Comparison of ENCODE assay signal across 19 cellular contexts in genomic region chr1:199725002-199725401, GRCh38.
DNase-seq lines count a peak whose midpoint lies in the region; ATAC-seq and TF ChIP-seq lines count a peak whose summit lies in the region.
"Had no signal": no experiment of that assay in that cellular context is flagged by ENCODE, and none has a peak within 500 bp of the region (broad histone marks: within the 10 kb centered on the region; RNA-seq: fewer than 3 reads in every experiment).

No MANE protein-coding gene starts in this region.

- POLR2A ChIA-PET in GM10248 (lab: Yijun Ruan, JAX) = no interaction called here

- DNase-seq in GM10248 (ENCODE audit: extremely low spot score) (peak; percentile 34), cerebellum (ENCODE audit: low spot score) (no peak), DMS53 treated with DMSO at 0.1 percent for 48 hours (lab: John Stamatoyannopoulos, UW; ENCODE audit: unreplicated experiment) (no peak), D341Med (ENCODE audit: low spot score) (no peak)
- DNase-seq: activated CD4-positive, alpha-beta T cell treated with anti-CD3 and anti-CD28 coated beads for 4 hours; activated T-cell treated with anti-CD3 and anti-CD28 coated beads, Interleukin-2, amount 50 U/mL, for 4 hours; anterior cingulate cortex; cortex of kidney; esophagus squamous epithelium; GF-D8; HCEC 1CT; naive B cell; NCI-H2029; psoas muscle had no signal

- ATAC-seq in GM18870 (IDR thresholded peaks at IDR 0.05; ENCODE audit: unreplicated experiment) = peak; percentile 80
- peak; percentile 90 for ATAC-seq in HG02759 (IDR thresholded peaks at IDR 0.05; ENCODE audit: unreplicated experiment)
- peak; percentile 56 for ATAC-seq in HG03521 (IDR thresholded peaks at IDR 0.05; ENCODE audit: unreplicated experiment)
- ATAC-seq in SK-N-SH treated with all-trans-retinoic acid at 6 μM for 48 hours = no peak
- ATAC-seq: activated T-cell treated with anti-CD3 and anti-CD28 coated beads, Interleukin-2, amount 50 U/mL, for 4 hours; left lobe of liver; psoas muscle had no signal

- TF ChIP-seq CTCF in GM10248 (IDR thresholded peaks at IDR 0.05; ENCODE audit: control extremely low read depth, extremely low read depth, low read depth, missing control alignments) = no peak

- CTCF ChIA-PET in GM10248 (lab: Yijun Ruan, JAX) = interaction anchor here (0.7 to 1.0 kb wide), 2 partner anchors 14 to 45 kb away, joined by 3 read pairs; no protein-coding TSS in a partner anchor

TF ChIP-seq in SK-N-SH treated with all-trans-retinoic acid at 6 μM for 48 hours, 23 proteins besides CTCF, POLR2A, EP300 and RAD21:
- no peak for TF ChIP-seq PPARA (CRISPR knock-in tag; IDR thresholded peaks at IDR 0.05; ENCODE audit: borderline replicate concordance)
- TF ChIP-seq BACH2 (CRISPR knock-in tag; IDR thresholded peaks at IDR 0.05; ENCODE audit: borderline replicate concordance) = no peak
- no peak for TF ChIP-seq CSRNP3 (CRISPR knock-in tag; IDR thresholded peaks at IDR 0.05)
- TF ChIP-seq RARB (CRISPR knock-in tag; IDR thresholded peaks at IDR 0.05) = no peak
- TF ChIP-seq ARNTL (CRISPR knock-in tag; IDR thresholded peaks at IDR 0.05; ENCODE audit: borderline replicate concordance, low read depth) = no peak
- no peak for TF ChIP-seq TOX (CRISPR knock-in tag; IDR thresholded peaks at IDR 0.05; ENCODE audit: borderline replicate concordance)
- no peak for TF ChIP-seq SNAI2 (CRISPR knock-in tag; IDR thresholded peaks at IDR 0.05)
- no peak for TF ChIP-seq OSR1 (CRISPR knock-in tag; IDR thresholded peaks at IDR 0.05)
- no peak for TF ChIP-seq ZNF565 (CRISPR knock-in tag; conservative IDR thresholded peaks at IDR 0.05; ENCODE audit: low read depth)
- TF ChIP-seq CSDC2 (CRISPR knock-in tag; IDR thresholded peaks at IDR 0.05) = no peak
- no peak for TF ChIP-seq ZNF70 (CRISPR knock-in tag; IDR thresholded peaks at IDR 0.05)
- no peak for TF ChIP-seq GLIS3 (CRISPR knock-in tag; IDR thresholded peaks at IDR 0.05)
- TF ChIP-seq TCF4 (CRISPR knock-in tag; IDR thresholded peaks at IDR 0.05; ENCODE audit: borderline replicate concordance) = no peak
- no peak for TF ChIP-seq ZNF8 (CRISPR knock-in tag; IDR thresholded peaks at IDR 0.05)
